In the genomic region with DNA sequence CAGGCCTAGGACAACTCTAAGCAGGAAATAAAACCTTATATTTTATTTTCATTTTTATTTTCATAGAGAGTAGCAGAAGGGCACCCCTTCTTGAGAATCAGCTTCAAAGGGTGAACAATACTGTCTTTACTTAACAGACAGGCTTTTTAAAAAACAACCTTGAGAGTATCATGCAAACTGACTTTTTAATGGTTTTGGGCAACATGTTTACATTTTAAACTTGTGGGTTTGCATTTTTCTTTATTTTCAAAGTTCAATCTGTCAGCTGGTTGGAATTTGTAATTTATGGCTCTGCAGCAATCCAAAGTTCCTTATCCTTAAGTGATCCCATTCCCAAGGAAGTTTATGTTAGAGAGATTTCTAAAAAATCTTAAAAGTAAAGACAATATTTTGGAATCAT, we compare ENCODE assay signal across 23 cellular contexts.
DNase-seq lines count a peak whose midpoint lies in the region; ATAC-seq, FAIRE-seq and TF ChIP-seq lines count a peak whose summit lies in the region.
"Had no signal": no experiment of that assay in that cellular context is flagged by ENCODE, and none has a peak within 500 bp of the region (broad histone marks: within the 10 kb centered on the region; RNA-seq: fewer than 3 reads in every experiment).

No MANE protein-coding gene starts in this region.

- H2AK5ac ChIP-seq in mesenchymal stem cell (ENCODE audit: low read length, severe bottlenecking) = no peak overlapping the region

- H3K4me1 ChIP-seq in mesenchymal stem cell (ENCODE audit: control insufficient read depth, insufficient read depth, low read depth, low read length) = no peaks in the 10 kb centered on the region
- no peaks in the 10 kb centered on the region for H3K4me1 ChIP-seq in HAP-1
- H3K4me1 ChIP-seq: SJCRH30, upper lobe of right lung had no signal

- no peaks in the 10 kb centered on the region for H3K36me3 Mint-ChIP-seq in CD4-positive, alpha-beta T cell (ENCODE audit: low read depth)
- H3K36me3 Mint-ChIP-seq: activated naive CD4-positive, alpha-beta T cell treated with anti-CD3 and anti-CD28 coated beads, Interleukin-2, amount 50 U/mL, for 24 hours; CD4-positive, CD25-positive, alpha-beta regulatory T cell; naive thymus-derived CD4-positive, alpha-beta T cell had no signal

- no peak overlapping the region for H3K9ac ChIP-seq in mesenchymal stem cell (ENCODE audit: low read length)

- H2BK15ac ChIP-seq in mesenchymal stem cell (ENCODE audit: low read depth, poor library complexity, severe bottlenecking) = no peak overlapping the region

- no peak overlapping the region for H3K14ac ChIP-seq in mesenchymal stem cell (ENCODE audit: low read length in 2 of 2)

- H4K8ac ChIP-seq in mesenchymal stem cell (ENCODE audit: low read length) = no peak overlapping the region

- no peak overlapping the region for H3K27ac ChIP-seq in mesenchymal stem cell (ENCODE audit: low read length, poor library complexity, severe bottlenecking)
- H3K27ac ChIP-seq in CD4-positive, alpha-beta T cell (ENCODE audit: low read depth, low read length) = no peak overlapping the region
- H3K27ac ChIP-seq: SJCRH30, upper lobe of right lung had no signal

- H3K9me3 ChIP-seq in mesenchymal stem cell (ENCODE audit: control insufficient read depth, low read length) = no peaks in the 10 kb centered on the region
- H3K9me3 ChIP-seq in CD4-positive, alpha-beta T cell (ENCODE audit: control insufficient read depth, low read length) = no peaks in the 10 kb centered on the region
- H3K9me3 ChIP-seq in HAP-1 = no peaks in the 10 kb centered on the region
- H3K9me3 ChIP-seq: SJCRH30, upper lobe of right lung had no signal

- no peak overlapping the region for H3K4ac ChIP-seq in mesenchymal stem cell (ENCODE audit: low read depth in 1 of 2, low read length in 2 of 2)

- no peak overlapping the region for H4K91ac ChIP-seq in mesenchymal stem cell (ENCODE audit: low read length)

- ATAC-seq in Right ventricle myocardium superior (ENCODE audit: poor library complexity) = no peak
- no peak for ATAC-seq in CD4-positive, alpha-beta T cell (ENCODE audit: poor library complexity)
- ATAC-seq: naive thymus-derived CD4-positive, alpha-beta T cell; Panc1; right cardiac atrium; upper lobe of right lung had no signal

- CTCF ChIA-PET in CD4-positive, alpha-beta T cell (lab: Charles Lee) = no interaction called here

- no peak for FAIRE-seq in HTR-8/SVneo (lab: Jason Lieb, UNC)
- FAIRE-seq: GM12891 had no signal

- H2BK5ac ChIP-seq in mesenchymal stem cell (ENCODE audit: low read depth, low read length, poor library complexity, severe bottlenecking) = no peak overlapping the region

- no peak overlapping the region for H2BK120ac ChIP-seq in mesenchymal stem cell (ENCODE audit: low read depth, low read length)

- no peak overlapping the region for H3K23ac ChIP-seq in mesenchymal stem cell (ENCODE audit: low read length in 2 of 2)

- DNase-seq in AG10803 (ENCODE audit: low read depth) (peak; percentile 88), HTR-8/SVneo (ENCODE audit: insufficient read length, low spot score) (peak; percentile 12), dedifferentiated amniotic fluid mesenchymal stem cell (ENCODE audit: extremely low spot score) (peak; percentile 60), mesenchymal stem cell (peak; percentile 60), Right ventricle myocardium superior (no peak), DMS53 treated with DMSO at 0.1 percent for 48 hours (lab: John Stamatoyannopoulos, UW; ENCODE audit: unreplicated experiment) (no peak), HAP-1 (ENCODE audit: low spot score in 2 of 2) (no peak)
- DNase-seq in CD4-positive, alpha-beta T cell = no peak
- DNase-seq: activated CD4-positive, alpha-beta T cell treated with anti-CD3 and anti-CD28 coated beads for 48 hours; CD4-positive, CD25-positive, alpha-beta regulatory T cell; cerebellar nuclear complex; naive thymus-derived CD4-positive, alpha-beta T cell; NCI-H1105 treated with DMSO at 0.1 percent for 48 hours; NCI-H510A treated with DMSO at 0.1 percent for 48 hours; right cardiac atrium; SJCRH30; stimulated activated CD4-positive, alpha-beta T cell treated with anti-CD3 and anti-CD28 coated beads, Interleukin-15, amount 100 ng/mL, for 24 hours; stimulated activated CD8-positive, alpha-beta memory T cell treated with anti-CD3 and anti-CD28 coated beads, Interleukin-4, amount 100 ng/mL, for 48 hours; upper lobe of right lung had no signal

- H2AFZ ChIP-seq in mesenchymal stem cell (ENCODE audit: low read depth, low read length) = no peak overlapping the region

- H3K27me3 ChIP-seq in mesenchymal stem cell (ENCODE audit: control insufficient read depth in 1 of 2, insufficient read depth in 1 of 2, low read length in 2 of 2) (no peaks in the 10 kb centered on the region), HAP-1 (ENCODE audit: low read depth) (no peaks in the 10 kb centered on the region)
- no peaks in the 10 kb centered on the region for H3K27me3 ChIP-seq in CD4-positive, alpha-beta T cell (ENCODE audit: control insufficient read depth, insufficient read depth, low read length)
- H3K27me3 ChIP-seq: SJCRH30, upper lobe of right lung had no signal

- H3K79me1 ChIP-seq in mesenchymal stem cell (replicated peaks; ENCODE audit: low read length, poor library complexity, severe bottlenecking) = no peaks in the 10 kb centered on the region

- H3K4me3 ChIP-seq in AG10803 (ENCODE audit: low read length) (no peak overlapping the region), mesenchymal stem cell (ENCODE audit: insufficient read depth in 1 of 2, low read depth in 1 of 2, low read length in 2 of 2) (no peak overlapping the region), HAP-1 (no peak overlapping the region)
- H3K4me3 ChIP-seq: SJCRH30, upper lobe of right lung had no signal

- in situ Hi-C loops in HAP-1 (cut with MboI; ENCODE audit: low sequenced_read_pairs) = no loop called here

- H3K27me3 Mint-ChIP-seq in CD4-positive, alpha-beta T cell = no peaks in the 10 kb centered on the region
- H3K27me3 Mint-ChIP-seq: activated naive CD4-positive, alpha-beta T cell treated with anti-CD3 and anti-CD28 coated beads, Interleukin-2, amount 50 U/mL, for 24 hours; CD4-positive, CD25-positive, alpha-beta regulatory T cell; naive thymus-derived CD4-positive, alpha-beta T cell had no signal

- H3K27ac Mint-ChIP-seq in CD4-positive, alpha-beta T cell = no peak overlapping the region
- H3K27ac Mint-ChIP-seq: activated naive CD4-positive, alpha-beta T cell treated with anti-CD3 and anti-CD28 coated beads, Interleukin-2, amount 50 U/mL, for 24 hours; CD4-positive, CD25-positive, alpha-beta regulatory T cell; naive thymus-derived CD4-positive, alpha-beta T cell; T-helper 1 cell treated with Interleukin-12 subunit alpha and Interleukin-12 subunit beta and Interleukin-4 antibody, amounts not matched to agents 30 μg/mL and 1 μg/mL, for 36 hours had no signal

- H3K4me2 ChIP-seq in mesenchymal stem cell (ENCODE audit: low read length, poor library complexity, severe bottlenecking) = no peak overlapping the region

- no peaks in the 10 kb centered on the region for H3K4me1 Mint-ChIP-seq in CD4-positive, alpha-beta T cell (ENCODE audit: low read depth)
- H3K4me1 Mint-ChIP-seq: activated naive CD4-positive, alpha-beta T cell treated with anti-CD3 and anti-CD28 coated beads, Interleukin-2, amount 50 U/mL, for 24 hours; CD4-positive, CD25-positive, alpha-beta regulatory T cell; naive thymus-derived CD4-positive, alpha-beta T cell had no signal

- H2BK12ac ChIP-seq in mesenchymal stem cell (ENCODE audit: low read length in 2 of 2) = no peak overlapping the region

- POLR2A ChIA-PET in CD4-positive, alpha-beta T cell (lab: Charles Lee) = no interaction called here

- intact Hi-C loops in Right ventricle myocardium superior (cut with DNase I) = no loop called here
- intact Hi-C loops in CD4-positive, alpha-beta T cell (cut with DNase I, micrococcal nuclease) = no loop called here

- H3K9me3 Mint-ChIP-seq in CD4-positive, alpha-beta T cell = peaks cover 5% of the 10 kb centered on the region
- H3K9me3 Mint-ChIP-seq: activated naive CD4-positive, alpha-beta T cell treated with anti-CD3 and anti-CD28 coated beads, Interleukin-2, amount 50 U/mL, for 24 hours had no signal

- no peak for TF ChIP-seq CTCF in AG10803 (conservative IDR thresholded peaks at IDR 0.05; ENCODE audit: low read length)
- no peak for TF ChIP-seq CTCF in CD4-positive, alpha-beta T cell (IDR thresholded peaks at IDR 0.05)

- H3K18ac ChIP-seq in mesenchymal stem cell (ENCODE audit: low read depth in 1 of 2, low read length in 2 of 2) = no peak overlapping the region

- H3K36me3 ChIP-seq in mesenchymal stem cell (ENCODE audit: control insufficient read depth in 1 of 2, insufficient read depth in 2 of 2, low read depth in 1 of 2, low read length in 2 of 2) (no peaks in the 10 kb centered on the region), HAP-1 (replicated peaks) (no peaks in the 10 kb centered on the region)
- H3K36me3 ChIP-seq: SJCRH30, upper lobe of right lung had no signal

- no peak overlapping the region for H3K4me3 Mint-ChIP-seq in CD4-positive, alpha-beta T cell
- H3K4me3 Mint-ChIP-seq: activated naive CD4-positive, alpha-beta T cell treated with anti-CD3 and anti-CD28 coated beads, Interleukin-2, amount 50 U/mL, for 24 hours; CD4-positive, CD25-positive, alpha-beta regulatory T cell; naive thymus-derived CD4-positive, alpha-beta T cell; T-helper 1 cell treated with Interleukin-12 subunit alpha and Interleukin-12 subunit beta and Interleukin-4 antibody, amounts not matched to agents 30 μg/mL and 1 μg/mL, for 36 hours had no signal

Comparison
In these comparisons a context has a peak if more than half of its experiments do, and no peak if none do; other contexts are left out.
1. DNase-seq: peak in AG10803 (single experiment), HTR-8/SVneo (single experiment), dedifferentiated amniotic fluid mesenchymal stem cell (single experiment) and mesenchymal stem cell (single experiment); none in Right ventricle myocardium superior (single experiment), CD4-positive, alpha-beta T cell (0 of 10), DMS53 treated with DMSO at 0.1 percent for 48 hours (single experiment) and HAP-1 (0 of 2).